ENCODE assay signal across 1 cellular context in genomic region chr6:14799928-14800327, GRCh38.
TF ChIP-seq lines count a peak whose summit lies in the region.

No MANE protein-coding gene starts in this region.

TF ChIP-seq in H1, 55 proteins besides CTCF, POLR2A, EP300 and RAD21 (continued from another document):
- TF ChIP-seq CHD7 (IDR thresholded peaks at IDR 0.05; ENCODE audit: insufficient replicate concordance, low read length), result no peak
- TF ChIP-seq SP1 (IDR thresholded peaks at IDR 0.05; ENCODE audit: low read depth, low read length), result peak; percentile 68; the same call in 1 of the 2 replicates
- no peak for TF ChIP-seq BACH1 (IDR thresholded peaks at IDR 0.05; ENCODE audit: low read length)
- TF ChIP-seq GTF2F1 (IDR thresholded peaks at IDR 0.05; ENCODE audit: borderline replicate concordance, low read depth, low read length), result no peak
- TF ChIP-seq CHD2 (IDR thresholded peaks at IDR 0.05; ENCODE audit: low read length), result no peak
- no peak for TF ChIP-seq ASH2L (IDR thresholded peaks at IDR 0.05; ENCODE audit: low read length)
- TF ChIP-seq KDM4A (IDR thresholded peaks at IDR 0.05; ENCODE audit: low read depth, low read length, severe bottlenecking), result no peak
- no peak for TF ChIP-seq YY1 (IDR thresholded peaks at IDR 0.05; ENCODE audit: low read depth, low read length)
- TF ChIP-seq USF2 (IDR thresholded peaks at IDR 0.05; ENCODE audit: low read length), result peak; percentile 93
- TF ChIP-seq HDAC2 (IDR thresholded peaks at IDR 0.05; ENCODE audit: borderline replicate concordance in 1 of 2, low read depth in 2 of 2, low read length in 2 of 2), result no peak
- TF ChIP-seq CREB1 (IDR thresholded peaks at IDR 0.05), result no peak
- no peak for TF ChIP-seq JUND (IDR thresholded peaks at IDR 0.05; ENCODE audit: low read length)
- no peak for TF ChIP-seq KDM5A (IDR thresholded peaks at IDR 0.05; ENCODE audit: low read length)
- TF ChIP-seq MAX (IDR thresholded peaks at IDR 0.05), result 0 out of 2 replicates have a peak, but pooled peaks have one; percentile 12
- no peak for TF ChIP-seq PHF8 (conservative IDR thresholded peaks at IDR 0.05; ENCODE audit: low read depth, low read length)
- no peak for TF ChIP-seq E2F6 (IDR thresholded peaks at IDR 0.05)
- no peak for TF ChIP-seq TEAD4 (IDR thresholded peaks at IDR 0.05; ENCODE audit: low read depth, low read length)
- TF ChIP-seq CBX5 (IDR thresholded peaks at IDR 0.05; ENCODE audit: low read depth, low read length), result no peak
- TF ChIP-seq RNF2 (IDR thresholded peaks at IDR 0.05; ENCODE audit: borderline replicate concordance, low read depth, low read length, missing control alignments, poor library complexity, severe bottlenecking), result no peak
TF ChIP-seq in H1: peak in this region for 5.
